Comparison of ENCODE assay signal across 8 cellular contexts in genomic region chr1:26530898-26531598, GRCh38. TPM values are rescaled to one million over a fixed set of nuclear protein-coding genes. Genes with fewer than 3 reads are reported as not detected.
DNase-seq lines count a peak whose midpoint lies in the region; ATAC-seq, FAIRE-seq and TF ChIP-seq lines count a peak whose summit lies in the region.

No MANE protein-coding gene starts in this region.

- 0% methylated on average over 3 of the region's 9 CpGs for WGBS in A549 (ENCODE audit: missing lambda C conversion rate)

- POLR2A ChIA-PET in A549 (lab: Yijun Ruan, JAX): interaction anchor here (0.5 to 0.6 kb wide), 2 partner anchors 7 to 59 kb away, joined by 3 to 5 read pairs; partner anchors contain the start of gene HMGN2
- POLR2A ChIA-PET in activated CD4-positive, alpha-beta memory T cell treated with anti-CD3 and anti-CD28 coated beads for 36 hours (lab: Charles Lee): interaction anchor here (3.4 kb wide), 1 partner anchor 9 kb away, joined by 25 read pairs; no protein-coding TSS in a partner anchor

- intact Hi-C loops in activated CD4-positive, alpha-beta memory T cell treated with anti-CD3 and anti-CD28 coated beads for 36 hours (cut with micrococcal nuclease): loop anchor here (1.0 kb wide), 1 partner anchor 11 kb away; no protein-coding TSS in a partner anchor

- peak; percentile 72 to 82 for DNase-seq in A549 (ENCODE audit: low read depth in 1 of 2, low spot score in 1 of 2)
- DNase-seq in ELR (ENCODE audit: low read depth): peak; percentile 73
- DNase-seq in NCI-H128 (lab: John Stamatoyannopoulos, UW; ENCODE audit: unreplicated experiment): peak; percentile 23
- peak; percentile 35 for DNase-seq in activated CD4-positive, alpha-beta memory T cell treated with anti-CD3 and anti-CD28 coated beads for 36 hours
- peak; percentile 82 for DNase-seq in iPS DF 19.7 (ENCODE audit: low read depth, low spot score)
- no peak for DNase-seq in stimulated activated naive B cell treated with anti-CD40 and anti-IgM and Interleukin-4, amounts not matched to agents 10 μg/mL and 1 μg/mL and 100 μg/mL, for 72 hours

- CTCF ChIA-PET in A549 (lab: Yijun Ruan, JAX): interaction anchor here (0.7 to 2.9 kb wide), 5 partner anchors 8 to 279 kb away, joined by 3 to 25 read pairs (median 6); no protein-coding TSS in a partner anchor
- CTCF ChIA-PET in activated CD4-positive, alpha-beta memory T cell treated with anti-CD3 and anti-CD28 coated beads for 36 hours (lab: Charles Lee): interaction anchor here (0.7 to 10.8 kb wide), 5 partner anchors 9 to 31 kb away, joined by 3 to 127 read pairs (median 3); no protein-coding TSS in a partner anchor

- H3K27me3 Mint-ChIP-seq in activated CD4-positive, alpha-beta memory T cell treated with anti-CD3 and anti-CD28 coated beads for 36 hours: no peaks in the 10 kb centered on the region
- no peaks in the 10 kb centered on the region for H3K27me3 Mint-ChIP-seq in stimulated activated naive B cell treated with anti-CD40 and anti-IgM and Interleukin-4, amounts not matched to agents 10 μg/mL and 1 μg/mL and 100 μg/mL, for 72 hours

- H3K9me3 Mint-ChIP-seq in activated CD4-positive, alpha-beta memory T cell treated with anti-CD3 and anti-CD28 coated beads for 36 hours: no peaks in the 10 kb centered on the region
- H3K9me3 Mint-ChIP-seq in stimulated activated naive B cell treated with anti-CD40 and anti-IgM and Interleukin-4, amounts not matched to agents 10 μg/mL and 1 μg/mL and 100 μg/mL, for 72 hours: no peaks in the 10 kb centered on the region

- H3K4me3 ChIP-seq in A549: peak overlapping the region; percentile 58

- peaks cover 21% of the 10 kb centered on the region for H3K4me1 ChIP-seq in A549

- peak overlapping the region; percentile 82 for H3K4me3 Mint-ChIP-seq in activated CD4-positive, alpha-beta memory T cell treated with anti-CD3 and anti-CD28 coated beads for 36 hours
- peak overlapping the region; percentile 87 to 89 for H3K4me3 Mint-ChIP-seq in stimulated activated naive B cell treated with anti-CD40 and anti-IgM and Interleukin-4, amounts not matched to agents 10 μg/mL and 1 μg/mL and 100 μg/mL, for 72 hours

- FAIRE-seq in A549 (lab: Jason Lieb, UNC): no peak

- H3K9me3 ChIP-seq in A549: no peaks in the 10 kb centered on the region

- H3K27ac ChIP-seq in A549: peak overlapping the region; percentile 72 to 92

- no peak for TF ChIP-seq POLR2A in A549 (IDR thresholded peaks at IDR 0.05; ENCODE audit: low read length)

- peaks cover 35% of the 10 kb centered on the region for H3K4me1 Mint-ChIP-seq in activated CD4-positive, alpha-beta memory T cell treated with anti-CD3 and anti-CD28 coated beads for 36 hours (ENCODE audit: low read depth)
- H3K4me1 Mint-ChIP-seq in stimulated activated naive B cell treated with anti-CD40 and anti-IgM and Interleukin-4, amounts not matched to agents 10 μg/mL and 1 μg/mL and 100 μg/mL, for 72 hours: peaks cover 29 to 49% of the 10 kb centered on the region in 2 donors

- no peak for TF ChIP-seq EP300 in A549 (IDR thresholded peaks at IDR 0.05)

- TF ChIP-seq CTCF in A549 (IDR thresholded peaks at IDR 0.05): peak; percentile 22; the same call in 2 of the 3 replicates

- H3K27ac Mint-ChIP-seq in activated CD4-positive, alpha-beta memory T cell treated with anti-CD3 and anti-CD28 coated beads for 36 hours: no peak overlapping the region
- peak overlapping the region; percentile 25 for H3K27ac Mint-ChIP-seq in stimulated activated naive B cell treated with anti-CD40 and anti-IgM and Interleukin-4, amounts not matched to agents 10 μg/mL and 1 μg/mL and 100 μg/mL, for 72 hours

- no peak; a peak in 1 of 5 replicates for TF ChIP-seq RAD21 in A549 (conservative IDR thresholded peaks at IDR 0.05 in 1 of 2, IDR thresholded peaks at IDR 0.05 in 1 of 2)

- peak; percentile 79 to 91 for ATAC-seq in A549
- peak; percentile 50 to 60 for ATAC-seq in stimulated activated naive B cell treated with anti-CD40 and anti-IgM and Interleukin-4, amounts not matched to agents 10 μg/mL and 1 μg/mL and 100 μg/mL, for 72 hours (replicated peaks)
- no peak for ATAC-seq in GM21529 (IDR thresholded peaks at IDR 0.05; ENCODE audit: unreplicated experiment)
- ATAC-seq in HG02840 (IDR thresholded peaks at IDR 0.05; ENCODE audit: low FRiP score, unreplicated experiment): no peak

- no peaks in the 10 kb centered on the region for H3K36me3 Mint-ChIP-seq in activated CD4-positive, alpha-beta memory T cell treated with anti-CD3 and anti-CD28 coated beads for 36 hours
- peaks cover 3 to 4% of the 10 kb centered on the region in 2 donors for H3K36me3 Mint-ChIP-seq in stimulated activated naive B cell treated with anti-CD40 and anti-IgM and Interleukin-4, amounts not matched to agents 10 μg/mL and 1 μg/mL and 100 μg/mL, for 72 hours

- peak overlapping the region; percentile 93 for H3K4me2 ChIP-seq in A549

TF ChIP-seq in A549, 52 proteins besides CTCF, POLR2A, EP300 and RAD21:
- TF ChIP-seq CEBPB (IDR thresholded peaks at IDR 0.05) (0 out of 4 replicates have a peak, but pooled peaks of 1 of the 2 experiments have one; percentile 28), NFE2L2 (conservative IDR thresholded peaks at IDR 0.05; ENCODE audit: low read length) (no peak), CBX8 (IDR thresholded peaks at IDR 0.05) (no peak), RNF2 (IDR thresholded peaks at IDR 0.05; ENCODE audit: borderline replicate concordance, low read depth) (no peak), KDM5A (IDR thresholded peaks at IDR 0.05) (no peak), ZSCAN20 (CRISPR knock-in tag; IDR thresholded peaks at IDR 0.05) (no peak), FOSL2 (IDR thresholded peaks at IDR 0.05) (no peak), FOSL2 (CRISPR knock-in tag; IDR thresholded peaks at IDR 0.05) (peak; percentile 53)

RNA-seq across cellular contexts. Expression of gene RPS6KA1, which starts 1.5 kb away (rescaled TPM):
- polyA plus RNA-seq in A549 (2011; rRNA removed) (9.8 and 11.8 TPM in 2 replicates), A549 (2017; fragmentation: RNase III; extraction: RNeasy Plus Mini Kit Qiagen cat#74134 plus additional on column Dnase treatment) (12.4 to 14.1 TPM (median 12.7 TPM) in 3 replicates)
- polyA plus RNA-seq in A549 (2012; cell fraction: cytosol; rRNA removed): 13.7 and 16.5 TPM in 2 replicates
- 17.6 and 18.5 TPM in 2 replicates for polyA plus RNA-seq in A549 (2012; cell fraction: nucleus; rRNA removed)
- 24.0 and 26.2 TPM in 2 replicates for polyA minus RNA-seq in A549 (2011; rRNA and poly(A)+ RNA removed)
- 100 to 1,000 TPM; 109 to 112 TPM for total RNA-seq in activated CD4-positive, alpha-beta memory T cell treated with anti-CD3 and anti-CD28 coated beads for 36 hours

RNA-seq across cellular contexts. Expression of gene HMGN2, which starts 58.8 kb away (rescaled TPM):
- polyA plus RNA-seq in A549 (2011; rRNA removed) (146 and 181 TPM in 2 replicates), A549 (2017; fragmentation: RNase III; extraction: RNeasy Plus Mini Kit Qiagen cat#74134 plus additional on column Dnase treatment) (290 to 380 TPM (median 310 TPM) in 3 replicates)
- polyA plus RNA-seq in A549 (2012; cell fraction: cytosol; rRNA removed): 273 and 310 TPM in 2 replicates
- 104 and 110 TPM in 2 replicates for polyA plus RNA-seq in A549 (2012; cell fraction: nucleus; rRNA removed)
- polyA minus RNA-seq in A549 (2011; rRNA and poly(A)+ RNA removed): 21.2 and 35.6 TPM in 2 replicates
- total RNA-seq in activated CD4-positive, alpha-beta memory T cell treated with anti-CD3 and anti-CD28 coated beads for 36 hours: 100 to 1,000 TPM; 755 to 762 TPM

Comparison
In these comparisons a context has a peak if more than half of its experiments do, and no peak if none do; other contexts are left out.
1. ATAC-seq: peak in A549 (2 of 2) and stimulated activated naive B cell treated with anti-CD40 and anti-IgM and Interleukin-4, amounts not matched to agents 10 μg/mL and 1 μg/mL and 100 μg/mL, for 72 hours (2 of 2); none in GM21529 (single experiment) and HG02840 (single experiment).